19 cellular contexts compared by ENCODE assay signal in the genomic region with DNA sequence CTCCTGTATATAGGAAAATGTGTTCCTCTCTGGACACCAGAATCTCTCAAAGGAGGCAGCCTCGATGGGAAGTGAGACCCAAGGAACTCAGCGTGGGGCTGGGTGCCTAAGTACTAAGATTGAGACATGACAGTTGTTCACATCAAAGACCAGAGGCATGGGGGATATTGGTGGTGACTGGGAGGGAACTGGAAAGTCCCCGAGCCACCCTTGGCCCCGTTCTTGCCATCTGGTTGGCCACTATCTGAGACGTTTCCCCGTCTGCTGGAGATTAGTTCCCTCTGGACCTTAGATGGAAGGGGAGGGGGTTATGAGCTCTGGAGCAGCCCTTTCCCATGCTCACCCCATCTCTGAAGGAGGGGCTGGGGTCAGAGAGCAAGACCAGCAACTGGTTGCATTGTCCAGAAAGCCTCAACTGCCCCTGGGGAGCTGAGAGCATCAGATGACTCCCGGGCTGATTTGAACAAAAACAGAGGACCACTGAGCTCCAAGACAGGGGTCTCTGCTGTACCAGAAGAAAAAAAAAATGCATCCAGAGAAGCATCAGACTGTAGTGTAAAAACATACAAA. TPM values are rescaled to one million over a fixed set of nuclear protein-coding genes. Genes with fewer than 3 reads are reported as not detected.
A peak's percentile ranks its signal among the peaks of the same experiment; 100 is the strongest.
DNase-seq lines count a peak whose midpoint lies in the region; TF ChIP-seq lines count a peak whose summit lies in the region.
"Had no signal": no experiment of that assay in that cellular context is flagged by ENCODE, and none has a peak within 500 bp of the region (broad histone marks: within the 10 kb centered on the region; RNA-seq: fewer than 3 reads in every experiment).

No MANE protein-coding gene starts in this region.

- H3K27me3 Mint-ChIP-seq in activated CD4-positive, alpha-beta memory T cell treated with anti-CD3 and anti-CD28 coated beads, Interleukin-2, amount 10 ng/mL, durations not matched to agents 7 days and 5 days = peaks cover 6% of the 10 kb centered on the region
- H3K27me3 Mint-ChIP-seq in T-helper 2 cell treated with Interferon-gamma antibody and Interleukin-4, amounts not matched to agents 5 μg/mL and 100 μg/mL, for 36 hours (ENCODE audit: low read depth) = no peaks in the 10 kb centered on the region
- H3K27me3 Mint-ChIP-seq: activated CD4-positive, alpha-beta T cell treated with anti-CD3 and anti-CD28 coated beads, Interleukin-2, amount 10 ng/mL, durations not matched to agents 7 days and 5 days had no signal

- no peak overlapping the region for H3K27ac Mint-ChIP-seq in activated CD4-positive, alpha-beta memory T cell treated with anti-CD3 and anti-CD28 coated beads, Interleukin-2, amount 10 ng/mL, durations not matched to agents 7 days and 5 days
- no peak overlapping the region for H3K27ac Mint-ChIP-seq in T-helper 2 cell treated with Interferon-gamma antibody and Interleukin-4, amounts not matched to agents 5 μg/mL and 100 μg/mL, for 36 hours
- H3K27ac Mint-ChIP-seq: activated CD4-positive, alpha-beta T cell treated with anti-CD3 and anti-CD28 coated beads, Interleukin-2, amount 10 ng/mL, durations not matched to agents 7 days and 5 days; activated T-cell treated with anti-CD3 and anti-CD28 coated beads, Interleukin-2, amount 50 U/mL, for 72 hours; B cell had no signal

- POLR2A ChIA-PET in activated CD4-positive, alpha-beta memory T cell treated with anti-CD3 and anti-CD28 coated beads, Interleukin-2, amount 10 ng/mL, durations not matched to agents 7 days and 5 days (lab: Charles Lee) = no interaction called here

- CTCF ChIA-PET in activated CD4-positive, alpha-beta memory T cell treated with anti-CD3 and anti-CD28 coated beads, Interleukin-2, amount 10 ng/mL, durations not matched to agents 7 days and 5 days (lab: Charles Lee) = no interaction called here

- DNase-seq in GM20000 (ENCODE audit: low spot score) (peak; percentile 7), iPS-NIHi7 (ENCODE audit: extremely low spot score) (peak; percentile 4), SW480 (ENCODE audit: low spot score) (no peak), NCI-H524 treated with DMSO at 0.1 percent for 48 hours (lab: John Stamatoyannopoulos, UW) (no peak), activated gamma-delta T cell (lab: John Stamatoyannopoulos, UW) (no peak)
- peak; percentile 2 for DNase-seq in activated CD4-positive, alpha-beta memory T cell treated with anti-CD3 and anti-CD28 coated beads, Interleukin-2, amount 10 ng/mL, durations not matched to agents 7 days and 5 days
- no peak for DNase-seq in T-helper 2 cell treated with Interferon-gamma antibody and Interleukin-4, amounts not matched to agents 5 μg/mL and 100 μg/mL, for 36 hours (ENCODE audit: low spot score)
- DNase-seq: activated CD4-positive, alpha-beta T cell treated with anti-CD3 and anti-CD28 coated beads, Interleukin-2, amount 10 ng/mL, durations not matched to agents 7 days and 5 days; activated T-cell treated with anti-CD3 and anti-CD28 coated beads, Interleukin-2, amount 50 U/mL, for 72 hours; amygdala; hypothalamus; left cardiac atrium; NCI-H2081 treated with DMSO at 0.1 percent for 48 hours; NCI-H774; SHP77; stimulated activated CD4-positive, alpha-beta T cell treated with anti-CD3 and anti-CD28 coated beads, Interleukin-2, amount 100 ng/mL, for 48 hours had no signal

- H3K36me3 Mint-ChIP-seq in activated CD4-positive, alpha-beta memory T cell treated with anti-CD3 and anti-CD28 coated beads, Interleukin-2, amount 10 ng/mL, durations not matched to agents 7 days and 5 days (ENCODE audit: low read depth) = no peaks in the 10 kb centered on the region
- H3K36me3 Mint-ChIP-seq in T-helper 2 cell treated with Interferon-gamma antibody and Interleukin-4, amounts not matched to agents 5 μg/mL and 100 μg/mL, for 36 hours (ENCODE audit: low read depth) = no peaks in the 10 kb centered on the region

- H3K4me3 ChIP-seq in skin epidermis = no peak overlapping the region
- H3K4me3 ChIP-seq: tibial artery had no signal

- TF ChIP-seq CTCF in GM20000 (IDR thresholded peaks at IDR 0.05; ENCODE audit: extremely low read depth, missing control alignments) = no peak

- H3K9me3 Mint-ChIP-seq in activated CD4-positive, alpha-beta memory T cell treated with anti-CD3 and anti-CD28 coated beads, Interleukin-2, amount 10 ng/mL, durations not matched to agents 7 days and 5 days = no peaks in the 10 kb centered on the region
- H3K9me3 Mint-ChIP-seq in T-helper 2 cell treated with Interferon-gamma antibody and Interleukin-4, amounts not matched to agents 5 μg/mL and 100 μg/mL, for 36 hours = no peaks in the 10 kb centered on the region
- H3K9me3 Mint-ChIP-seq: activated CD4-positive, alpha-beta T cell treated with anti-CD3 and anti-CD28 coated beads, Interleukin-2, amount 10 ng/mL, durations not matched to agents 7 days and 5 days; activated T-cell treated with anti-CD3 and anti-CD28 coated beads, Interleukin-2, amount 50 U/mL, for 72 hours had no signal

- peak overlapping the region in 14 of 21 experiments; percentile 4 to 85 (median 36) for H3K27ac ChIP-seq in skin epidermis

- peaks cover 6% of the 10 kb centered on the region for H3K4me1 Mint-ChIP-seq in activated CD4-positive, alpha-beta memory T cell treated with anti-CD3 and anti-CD28 coated beads, Interleukin-2, amount 10 ng/mL, durations not matched to agents 7 days and 5 days
- no peaks in the 10 kb centered on the region for H3K4me1 Mint-ChIP-seq in T-helper 2 cell treated with Interferon-gamma antibody and Interleukin-4, amounts not matched to agents 5 μg/mL and 100 μg/mL, for 36 hours (ENCODE audit: low read depth)

- no peak overlapping the region for H3K4me3 Mint-ChIP-seq in activated CD4-positive, alpha-beta memory T cell treated with anti-CD3 and anti-CD28 coated beads, Interleukin-2, amount 10 ng/mL, durations not matched to agents 7 days and 5 days
- H3K4me3 Mint-ChIP-seq in T-helper 2 cell treated with Interferon-gamma antibody and Interleukin-4, amounts not matched to agents 5 μg/mL and 100 μg/mL, for 36 hours = no peak overlapping the region
- H3K4me3 Mint-ChIP-seq: activated CD4-positive, alpha-beta T cell treated with anti-CD3 and anti-CD28 coated beads, Interleukin-2, amount 10 ng/mL, durations not matched to agents 7 days and 5 days; activated T-cell treated with anti-CD3 and anti-CD28 coated beads, Interleukin-2, amount 50 U/mL, for 72 hours; B cell had no signal

RNA-seq across cellular contexts. Expression of a gene that starts 11.8 kb away (rescaled TPM):
- 1 to 10 TPM; 7.3 to 8.4 TPM for total RNA-seq in activated CD4-positive, alpha-beta memory T cell treated with anti-CD3 and anti-CD28 coated beads, Interleukin-2, amount 10 ng/mL, durations not matched to agents 7 days and 5 days

Comparison
In these comparisons a context has a peak if more than half of its experiments do, and no peak if none do; other contexts are left out.
1. DNase-seq: peak in GM20000 (single experiment), activated CD4-positive, alpha-beta memory T cell treated with anti-CD3 and anti-CD28 coated beads, Interleukin-2, amount 10 ng/mL, durations not matched to agents 7 days and 5 days (single experiment) and iPS-NIHi7 (single experiment); none in SW480 (single experiment), NCI-H524 treated with DMSO at 0.1 percent for 48 hours (single experiment), T-helper 2 cell treated with Interferon-gamma antibody and Interleukin-4, amounts not matched to agents 5 μg/mL and 100 μg/mL, for 36 hours (single experiment) and activated gamma-delta T cell (single experiment).